1 cellular context compared by ENCODE assay signal in the genomic region with DNA sequence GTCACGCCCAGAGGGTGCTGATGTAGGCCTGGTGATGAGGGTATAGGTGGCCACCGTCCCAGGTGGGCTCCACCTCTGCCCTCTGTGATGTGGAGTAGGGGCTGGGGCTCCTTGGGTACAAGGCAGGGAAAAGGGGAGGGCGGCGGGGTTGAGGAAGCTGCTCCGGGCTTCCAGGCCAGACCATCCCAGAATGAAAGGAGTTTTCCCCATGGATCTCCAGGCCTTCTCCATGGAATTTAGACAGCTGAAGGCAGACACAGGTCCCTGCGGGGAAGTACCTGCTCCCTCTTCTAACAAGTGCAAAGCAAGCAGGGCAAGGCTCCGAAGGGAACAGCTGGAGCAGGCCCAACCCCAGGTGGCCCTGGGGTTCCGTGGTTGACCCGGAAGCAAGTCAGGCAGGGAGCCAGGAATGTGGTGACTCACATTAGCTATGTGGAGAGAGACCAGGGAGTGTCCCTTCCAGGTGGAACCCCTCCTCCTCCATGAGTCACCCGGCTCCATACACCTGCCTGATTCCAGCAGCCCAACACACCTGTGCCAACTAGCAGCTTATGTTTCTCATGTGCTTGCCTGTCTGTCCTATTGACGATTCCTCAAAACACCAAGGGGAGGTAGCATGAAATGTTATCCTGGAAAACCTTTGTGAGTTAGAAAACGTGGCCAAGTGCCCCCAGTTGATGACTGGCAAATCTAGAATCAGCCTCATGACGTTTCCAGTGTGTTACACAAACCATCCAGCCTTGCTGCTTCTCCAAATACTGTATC.
TF ChIP-seq lines count a peak whose summit lies in the region.

No MANE protein-coding gene starts in this region.

TF ChIP-seq in K562, 482 proteins besides CTCF, POLR2A, EP300 and RAD21 (continued from another document and continues in another):
- TF ChIP-seq, protein P1, sequence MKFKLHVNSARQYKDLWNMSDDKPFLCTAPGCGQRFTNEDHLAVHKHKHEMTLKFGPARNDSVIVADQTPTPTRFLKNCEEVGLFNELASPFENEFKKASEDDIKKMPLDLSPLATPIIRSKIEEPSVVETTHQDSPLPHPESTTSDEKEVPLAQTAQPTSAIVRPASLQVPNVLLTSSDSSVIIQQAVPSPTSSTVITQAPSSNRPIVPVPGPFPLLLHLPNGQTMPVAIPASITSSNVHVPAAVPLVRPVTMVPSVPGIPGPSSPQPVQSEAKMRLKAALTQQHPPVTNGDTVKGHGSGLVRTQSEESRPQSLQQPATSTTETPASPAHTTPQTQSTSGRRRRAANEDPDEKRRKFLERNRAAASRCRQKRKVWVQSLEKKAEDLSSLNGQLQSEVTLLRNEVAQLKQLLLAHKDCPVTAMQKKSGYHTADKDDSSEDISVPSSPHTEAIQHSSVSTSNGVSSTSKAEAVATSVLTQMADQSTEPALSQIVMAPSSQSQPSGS (CRISPR knock-in tag; IDR thresholded peaks at IDR 0.05), result no peak
- TF ChIP-seq FOXK1 (CRISPR knock-in tag; IDR thresholded peaks at IDR 0.05; ENCODE audit: borderline replicate concordance), result no peak
- no peak for TF ChIP-seq SRSF9 (IDR thresholded peaks at IDR 0.05; ENCODE audit: borderline replicate concordance, low read depth, low read length)
- TF ChIP-seq SP2 (IDR thresholded peaks at IDR 0.05; ENCODE audit: extremely low read depth, low read depth, low read length, poor library complexity, severe bottlenecking), result no peak
- TF ChIP-seq UBTF (IDR thresholded peaks at IDR 0.05; ENCODE audit: borderline replicate concordance in 1 of 2, low read depth in 2 of 2, low read length in 2 of 2), result no peak
- TF ChIP-seq, protein P2, sequence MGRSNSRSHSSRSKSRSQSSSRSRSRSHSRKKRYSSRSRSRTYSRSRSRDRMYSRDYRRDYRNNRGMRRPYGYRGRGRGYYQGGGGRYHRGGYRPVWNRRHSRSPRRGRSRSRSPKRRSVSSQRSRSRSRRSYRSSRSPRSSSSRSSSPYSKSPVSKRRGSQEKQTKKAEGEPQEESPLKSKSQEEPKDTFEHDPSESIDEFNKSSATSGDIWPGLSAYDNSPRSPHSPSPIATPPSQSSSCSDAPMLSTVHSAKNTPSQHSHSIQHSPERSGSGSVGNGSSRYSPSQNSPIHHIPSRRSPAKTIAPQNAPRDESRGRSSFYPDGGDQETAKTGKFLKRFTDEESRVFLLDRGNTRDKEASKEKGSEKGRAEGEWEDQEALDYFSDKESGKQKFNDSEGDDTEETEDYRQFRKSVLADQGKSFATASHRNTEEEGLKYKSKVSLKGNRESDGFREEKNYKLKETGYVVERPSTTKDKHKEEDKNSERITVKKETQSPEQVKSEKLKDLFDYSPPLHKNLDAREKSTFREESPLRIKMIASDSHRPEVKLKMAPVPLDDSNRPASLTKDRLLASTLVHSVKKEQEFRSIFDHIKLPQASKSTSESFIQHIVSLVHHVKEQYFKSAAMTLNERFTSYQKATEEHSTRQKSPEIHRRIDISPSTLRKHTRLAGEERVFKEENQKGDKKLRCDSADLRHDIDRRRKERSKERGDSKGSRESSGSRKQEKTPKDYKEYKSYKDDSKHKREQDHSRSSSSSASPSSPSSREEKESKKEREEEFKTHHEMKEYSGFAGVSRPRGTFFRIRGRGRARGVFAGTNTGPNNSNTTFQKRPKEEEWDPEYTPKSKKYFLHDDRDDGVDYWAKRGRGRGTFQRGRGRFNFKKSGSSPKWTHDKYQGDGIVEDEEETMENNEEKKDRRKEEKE (IDR thresholded peaks at IDR 0.05; ENCODE audit: borderline replicate concordance in 1 of 2, control insufficient read depth in 1 of 2, low read depth in 2 of 2, low read length in 1 of 2), result no peak
- no peak for TF ChIP-seq ZNF197 (CRISPR knock-in tag; IDR thresholded peaks at IDR 0.05; ENCODE audit: low read depth)
- peak; percentile 95 for TF ChIP-seq FOSL1 (tag; conservative IDR thresholded peaks at IDR 0.05)
- no peak for TF ChIP-seq ZNF583 (CRISPR knock-in tag; IDR thresholded peaks at IDR 0.05)
- TF ChIP-seq ZNF175 (CRISPR knock-in tag; IDR thresholded peaks at IDR 0.05; ENCODE audit: low read depth), result 0 out of 2 replicates have a peak, but pooled peaks have one; percentile 45
- TF ChIP-seq TEAD4 (IDR thresholded peaks at IDR 0.05; ENCODE audit: low read length), result peak; percentile 89
- TF ChIP-seq TEAD4 (CRISPR knock-in tag; IDR thresholded peaks at IDR 0.05; ENCODE audit: borderline replicate concordance), result 0 out of 2 replicates have a peak, but pooled peaks have one; percentile 74
- TF ChIP-seq ATF7 (IDR thresholded peaks at IDR 0.05), result peak; percentile 63; the same call in 1 of the 2 replicates
- no peak for TF ChIP-seq E2F4 (CRISPR knock-in tag; IDR thresholded peaks at IDR 0.05; ENCODE audit: low read depth)
- TF ChIP-seq MBD2 (IDR thresholded peaks at IDR 0.05; ENCODE audit: borderline replicate concordance, low read depth), result peak; percentile 42; the same call in 1 of the 2 replicates
- TF ChIP-seq THRA (IDR thresholded peaks at IDR 0.05), result no peak
- TF ChIP-seq CREM (IDR thresholded peaks at IDR 0.05; ENCODE audit: low read depth), result peak; percentile 21; the same call in 1 of the 2 replicates
- no peak for TF ChIP-seq SRSF1 (IDR thresholded peaks at IDR 0.05; ENCODE audit: low read depth, low read length)
- no peak for TF ChIP-seq ZC3H4 (CRISPR knock-in tag; IDR thresholded peaks at IDR 0.05; ENCODE audit: borderline replicate concordance)
- no peak for TF ChIP-seq HDAC6 (IDR thresholded peaks at IDR 0.05; ENCODE audit: low read depth, low read length)
- TF ChIP-seq E2F3 (CRISPR knock-in tag; IDR thresholded peaks at IDR 0.05), result no peak
- no peak for TF ChIP-seq ZNF717 (CRISPR knock-in tag; IDR thresholded peaks at IDR 0.05)
- TF ChIP-seq NR3C1 (CRISPR knock-in tag; IDR thresholded peaks at IDR 0.05), result no peak
- TF ChIP-seq, protein P3, sequence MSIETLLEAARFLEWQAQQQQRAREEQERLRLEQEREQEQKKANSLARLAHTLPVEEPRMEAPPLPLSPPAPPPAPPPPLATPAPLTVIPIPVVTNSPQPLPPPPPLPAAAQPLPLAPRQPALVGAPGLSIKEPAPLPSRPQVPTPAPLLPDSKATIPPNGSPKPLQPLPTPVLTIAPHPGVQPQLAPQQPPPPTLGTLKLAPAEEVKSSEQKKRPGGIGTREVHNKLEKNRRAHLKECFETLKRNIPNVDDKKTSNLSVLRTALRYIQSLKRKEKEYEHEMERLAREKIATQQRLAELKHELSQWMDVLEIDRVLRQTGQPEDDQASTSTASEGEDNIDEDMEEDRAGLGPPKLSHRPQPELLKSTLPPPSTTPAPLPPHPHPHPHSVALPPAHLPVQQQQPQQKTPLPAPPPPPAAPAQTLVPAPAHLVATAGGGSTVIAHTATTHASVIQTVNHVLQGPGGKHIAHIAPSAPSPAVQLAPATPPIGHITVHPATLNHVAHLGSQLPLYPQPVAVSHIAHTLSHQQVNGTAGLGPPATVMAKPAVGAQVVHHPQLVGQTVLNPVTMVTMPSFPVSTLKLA (conservative IDR thresholded peaks at IDR 0.05), result peak in 1 of 2 experiments; percentile 5; a peak in 1 of 4 replicates
- no peak for TF ChIP-seq ZC3H8 (IDR thresholded peaks at IDR 0.05)
- peak; percentile 66 for TF ChIP-seq NR2C1 (IDR thresholded peaks at IDR 0.05)
- peak; percentile 70 for TF ChIP-seq NR2C1 (tag; IDR thresholded peaks at IDR 0.05)
- TF ChIP-seq EP400 (IDR thresholded peaks at IDR 0.05), result peak; percentile 22; the same call in 1 of the 2 replicates
- TF ChIP-seq, protein P4, sequence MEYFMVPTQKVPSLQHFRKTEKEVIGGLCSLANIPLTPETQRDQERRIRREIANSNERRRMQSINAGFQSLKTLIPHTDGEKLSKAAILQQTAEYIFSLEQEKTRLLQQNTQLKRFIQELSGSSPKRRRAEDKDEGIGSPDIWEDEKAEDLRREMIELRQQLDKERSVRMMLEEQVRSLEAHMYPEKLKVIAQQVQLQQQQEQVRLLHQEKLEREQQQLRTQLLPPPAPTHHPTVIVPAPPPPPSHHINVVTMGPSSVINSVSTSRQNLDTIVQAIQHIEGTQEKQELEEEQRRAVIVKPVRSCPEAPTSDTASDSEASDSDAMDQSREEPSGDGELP (CRISPR knock-in tag; IDR thresholded peaks at IDR 0.05; ENCODE audit: borderline replicate concordance), result peak; percentile 95
- peak; percentile 98 for TF ChIP-seq JUND (IDR thresholded peaks at IDR 0.05; ENCODE audit: borderline replicate concordance, low read depth, low read length)
- TF ChIP-seq JUND (tag; IDR thresholded peaks at IDR 0.05; ENCODE audit: borderline replicate concordance, low read depth, low read length), result peak; percentile 93; the same call in 2 of the 3 replicates
- TF ChIP-seq FOXJ3 (CRISPR knock-in tag; IDR thresholded peaks at IDR 0.05), result no peak
- no peak for TF ChIP-seq MTF1 (CRISPR knock-in tag; IDR thresholded peaks at IDR 0.05; ENCODE audit: borderline replicate concordance)
- peak; percentile 67 for TF ChIP-seq FOS (IDR thresholded peaks at IDR 0.05; ENCODE audit: extremely low read depth, insufficient read length)
- TF ChIP-seq RNF219 (CRISPR knock-in tag; IDR thresholded peaks at IDR 0.05), result no peak
- TF ChIP-seq, protein P5, sequence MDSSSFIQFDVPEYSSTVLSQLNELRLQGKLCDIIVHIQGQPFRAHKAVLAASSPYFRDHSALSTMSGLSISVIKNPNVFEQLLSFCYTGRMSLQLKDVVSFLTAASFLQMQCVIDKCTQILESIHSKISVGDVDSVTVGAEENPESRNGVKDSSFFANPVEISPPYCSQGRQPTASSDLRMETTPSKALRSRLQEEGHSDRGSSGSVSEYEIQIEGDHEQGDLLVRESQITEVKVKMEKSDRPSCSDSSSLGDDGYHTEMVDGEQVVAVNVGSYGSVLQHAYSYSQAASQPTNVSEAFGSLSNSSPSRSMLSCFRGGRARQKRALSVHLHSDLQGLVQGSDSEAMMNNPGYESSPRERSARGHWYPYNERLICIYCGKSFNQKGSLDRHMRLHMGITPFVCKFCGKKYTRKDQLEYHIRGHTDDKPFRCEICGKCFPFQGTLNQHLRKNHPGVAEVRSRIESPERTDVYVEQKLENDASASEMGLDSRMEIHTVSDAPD (CRISPR knock-in tag; IDR thresholded peaks at IDR 0.05), result no peak
- TF ChIP-seq SREBF1 (IDR thresholded peaks at IDR 0.05; ENCODE audit: borderline replicate concordance, low read depth, low read length), result no peak
- TF ChIP-seq RNF2 (IDR thresholded peaks at IDR 0.05), result no peak
- TF ChIP-seq ETV6 (IDR thresholded peaks at IDR 0.05; ENCODE audit: borderline replicate concordance in 1 of 2, low read depth in 2 of 2, low read length in 1 of 2), result no peak
- no peak for TF ChIP-seq ETV6 (CRISPR knock-in tag; IDR thresholded peaks at IDR 0.05; ENCODE audit: borderline replicate concordance)
- TF ChIP-seq FOXM1 (IDR thresholded peaks at IDR 0.05; ENCODE audit: low read depth), result no peak
- no peak for TF ChIP-seq FOXM1 (CRISPR knock-in tag; IDR thresholded peaks at IDR 0.05; ENCODE audit: low read depth)
- no peak for TF ChIP-seq ELK1 (CRISPR knock-in tag; IDR thresholded peaks at IDR 0.05)
- no peak for TF ChIP-seq ESRRB (CRISPR knock-in tag; IDR thresholded peaks at IDR 0.05; ENCODE audit: borderline replicate concordance)
